In the genomic region with DNA sequence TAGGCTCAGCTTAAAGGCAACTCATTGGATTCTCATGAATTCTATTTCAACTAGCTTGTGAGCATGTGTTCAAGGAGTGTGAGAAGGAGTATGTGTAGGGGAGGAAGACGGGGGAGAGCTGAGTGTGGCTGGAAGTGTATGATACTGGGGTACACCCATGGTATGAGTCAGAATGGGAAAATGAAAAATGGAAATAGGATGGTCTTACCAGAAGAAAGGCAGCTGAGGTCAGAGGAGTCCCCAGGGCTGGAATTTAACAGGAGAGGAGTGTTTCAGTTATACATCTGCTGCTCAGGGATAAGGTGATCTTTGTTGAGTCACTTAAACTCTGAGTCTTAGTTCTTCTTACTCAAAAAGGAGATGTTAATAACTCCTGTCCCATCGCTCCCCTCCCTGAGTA, we compare ENCODE assay signal across 18 cellular contexts. TPM values are rescaled to one million over a fixed set of nuclear protein-coding genes. Genes with fewer than 3 reads are reported as not detected.
"Had no signal": no experiment of that assay in that cellular context is flagged by ENCODE, and none has a peak within 500 bp of the region (broad histone marks: within the 10 kb centered on the region; RNA-seq: fewer than 3 reads in every experiment).

No MANE protein-coding gene starts in this region.

- H3K79me2 ChIP-seq: hepatocyte had no signal

- ATAC-seq: naive thymus-derived CD4-positive, alpha-beta T cell; pancreas; right cardiac atrium; stimulated activated effector memory CD8-positive, alpha-beta T cell treated with anti-CD3 and anti-CD28 coated beads, Interleukin-12 subunit alpha, Interleukin-12 subunit beta, amount 100 ng/mL, for 72 hours; upper lobe of right lung had no signal

- H3K4me2 ChIP-seq: hepatocyte had no signal

- H3K9me3 ChIP-seq: pancreas, tibial nerve, upper lobe of right lung, vagina had no signal

- H3K4me1 ChIP-seq: pancreas, tibial nerve, upper lobe of right lung, vagina had no signal

- H3K27ac ChIP-seq: coronary artery, pancreas, tibial nerve, upper lobe of right lung had no signal

- H2AFZ ChIP-seq: hepatocyte had no signal

- H3K27me3 ChIP-seq: pancreas, tibial nerve, upper lobe of right lung, vagina had no signal

- H3K36me3 ChIP-seq: pancreas, tibial nerve, upper lobe of right lung, vagina had no signal

- H3K4me3 ChIP-seq: coronary artery, hepatocyte, pancreas, tibial nerve, upper lobe of right lung, vagina had no signal

- DNase-seq: effector CD4-positive, alpha-beta T cell; foreskin melanocyte; head of caudate nucleus; mammary epithelial cell; naive thymus-derived CD4-positive, alpha-beta T cell; pancreas; right cardiac atrium; stimulated activated CD4-positive, alpha-beta T cell treated with anti-CD3 and anti-CD28 coated beads, Interleukin-4, amount 100 ng/mL, for 1 hour; stimulated activated CD8-positive, alpha-beta memory T cell treated with anti-CD3 and anti-CD28 coated beads, Interleukin-4, amount 100 ng/mL, for 48 hours; upper lobe of right lung had no signal

RNA-seq across cellular contexts. Expression of a gene that starts 6.7 kb away (rescaled TPM):
- total RNA-seq: mononuclear cell had no signal
- polyA plus RNA-seq: naive thymus-derived CD4-positive, alpha-beta T cell had no signal

RNA-seq across cellular contexts. Expression of a gene that starts 13.3 kb away (rescaled TPM):
- total RNA-seq: dermis microvascular lymphatic vessel endothelial cell; kidney epithelial cell; mononuclear cell; naive thymus-derived CD4-positive, alpha-beta T cell had no signal
- polyA plus RNA-seq: mammary epithelial cell; naive thymus-derived CD4-positive, alpha-beta T cell had no signal
